ENCODE assay signal across 18 cellular contexts in the genomic region with DNA sequence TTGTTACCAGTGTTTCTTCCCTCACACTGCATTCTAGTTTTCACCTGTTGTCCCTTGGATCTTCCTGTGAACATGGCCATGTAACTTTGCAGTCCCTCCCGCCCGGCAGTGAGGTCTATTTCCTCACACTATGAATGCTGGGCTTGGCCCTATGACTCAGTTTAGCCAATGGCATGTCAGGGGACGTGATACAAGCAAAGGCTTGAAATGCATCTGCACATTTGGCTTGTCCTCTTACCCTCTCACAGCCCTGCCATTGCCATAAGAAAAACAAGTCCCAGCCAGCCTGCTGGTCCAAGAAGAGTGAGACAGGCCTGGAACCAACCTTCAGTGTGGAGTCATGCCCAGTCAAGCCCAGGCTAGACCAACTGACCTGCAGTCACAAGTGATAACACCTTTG. TPM values are rescaled to one million over a fixed set of nuclear protein-coding genes. Genes with fewer than 3 reads are reported as not detected.
"Had no signal": no experiment of that assay in that cellular context is flagged by ENCODE, and none has a peak within 500 bp of the region (broad histone marks: within the 10 kb centered on the region; RNA-seq: fewer than 3 reads in every experiment).

No MANE protein-coding gene starts in this region.

- H3K36me3 ChIP-seq: ascending aorta, gastrocnemius medialis, left lung, ovary, sigmoid colon, WERI-Rb-1 had no signal

- ATAC-seq: activated T-cell treated with anti-CD3 and anti-CD28 coated beads, Interleukin-2, amount 50 U/mL, for 4 hours; effector memory CD8-positive, alpha-beta T cell; gastrocnemius medialis; left lung; stimulated activated effector memory CD8-positive, alpha-beta T cell treated with anti-CD3 and anti-CD28 coated beads, Interleukin-12 subunit alpha, Interleukin-12 subunit beta, amount 100 ng/mL, for 72 hours had no signal

- H3K9me3 ChIP-seq: ascending aorta, gastrocnemius medialis, left lung, ovary, sigmoid colon had no signal

- H3K27me3 ChIP-seq: ascending aorta, gastrocnemius medialis, ovary had no signal

- H3K9me3 Mint-ChIP-seq: activated naive CD4-positive, alpha-beta T cell treated with anti-CD3 and anti-CD28 coated beads, Interleukin-2, amount 10 ng/mL, durations not matched to agents 7 days and 5 days; activated T-cell treated with anti-CD3 and anti-CD28 coated beads, Interleukin-2, amount 50 U/mL, for 4 hours; effector memory CD8-positive, alpha-beta T cell; naive B cell; neural crest cell; stimulated activated effector memory CD8-positive, alpha-beta T cell treated with anti-CD3 and anti-CD28 coated beads, Interleukin-12 subunit alpha, Interleukin-12 subunit beta, amount 100 ng/mL, for 72 hours had no signal

- H3K27me3 Mint-ChIP-seq: naive B cell had no signal

- H3K4me3 Mint-ChIP-seq: activated naive CD4-positive, alpha-beta T cell treated with anti-CD3 and anti-CD28 coated beads, Interleukin-2, amount 10 ng/mL, durations not matched to agents 7 days and 5 days; activated T-cell treated with anti-CD3 and anti-CD28 coated beads, Interleukin-2, amount 50 U/mL, for 4 hours; effector memory CD8-positive, alpha-beta T cell; naive B cell; neural crest cell; stimulated activated effector memory CD8-positive, alpha-beta T cell treated with anti-CD3 and anti-CD28 coated beads, Interleukin-12 subunit alpha, Interleukin-12 subunit beta, amount 100 ng/mL, for 72 hours had no signal

- H3K27ac ChIP-seq: ascending aorta, gastrocnemius medialis, left lung, ovary, sigmoid colon, SK-N-MC, WERI-Rb-1 had no signal

- DNase-seq: activated CD4-positive, alpha-beta T cell treated with anti-CD3 and anti-CD28 coated beads, Interleukin-2, amount 50 U/mL, for 4 hours; activated effector memory CD4-positive, alpha-beta T cell treated with Interleukin-2 at 50 U/mL for 16 hours; activated naive CD4-positive, alpha-beta T cell treated with anti-CD3 and anti-CD28 coated beads, Interleukin-2, amount 10 ng/mL, durations not matched to agents 7 days and 5 days; activated T-cell treated with anti-CD3 and anti-CD28 coated beads, Interleukin-2, amount 50 U/mL, for 4 hours; dermis blood vessel endothelial cell; effector memory CD8-positive, alpha-beta T cell; gastrocnemius medialis; head of caudate nucleus; left lung; naive B cell; ovary; sigmoid colon; stimulated activated CD4-positive, alpha-beta T cell treated with anti-CD3 and anti-CD28 coated beads, Interleukin-4, amount 100 ng/mL, for 24 hours; WERI-Rb-1 had no signal

- H3K4me3 ChIP-seq: ascending aorta, gastrocnemius medialis, left lung, ovary, sigmoid colon, SK-N-MC had no signal

- H3K27ac Mint-ChIP-seq: activated naive CD4-positive, alpha-beta T cell treated with anti-CD3 and anti-CD28 coated beads, Interleukin-2, amount 10 ng/mL, durations not matched to agents 7 days and 5 days; effector memory CD8-positive, alpha-beta T cell; stimulated activated effector memory CD8-positive, alpha-beta T cell treated with anti-CD3 and anti-CD28 coated beads, Interleukin-12 subunit alpha, Interleukin-12 subunit beta, amount 100 ng/mL, for 72 hours had no signal

- H3K36me3 Mint-ChIP-seq: activated naive CD4-positive, alpha-beta T cell treated with anti-CD3 and anti-CD28 coated beads, Interleukin-2, amount 10 ng/mL, durations not matched to agents 7 days and 5 days; naive B cell; stimulated activated effector memory CD8-positive, alpha-beta T cell treated with anti-CD3 and anti-CD28 coated beads, Interleukin-12 subunit alpha, Interleukin-12 subunit beta, amount 100 ng/mL, for 72 hours had no signal

- H3K4me1 ChIP-seq: ascending aorta, gastrocnemius medialis, left lung, sigmoid colon had no signal

- H3K4me1 Mint-ChIP-seq: activated naive CD4-positive, alpha-beta T cell treated with anti-CD3 and anti-CD28 coated beads, Interleukin-2, amount 10 ng/mL, durations not matched to agents 7 days and 5 days; naive B cell; stimulated activated effector memory CD8-positive, alpha-beta T cell treated with anti-CD3 and anti-CD28 coated beads, Interleukin-12 subunit alpha, Interleukin-12 subunit beta, amount 100 ng/mL, for 72 hours had no signal

RNA-seq across cellular contexts. Expression of a gene that starts 17.1 kb away (rescaled TPM):
- total RNA-seq: ascending aorta had no signal
